ENCODE assay signal across 27 cellular contexts in the genomic region with DNA sequence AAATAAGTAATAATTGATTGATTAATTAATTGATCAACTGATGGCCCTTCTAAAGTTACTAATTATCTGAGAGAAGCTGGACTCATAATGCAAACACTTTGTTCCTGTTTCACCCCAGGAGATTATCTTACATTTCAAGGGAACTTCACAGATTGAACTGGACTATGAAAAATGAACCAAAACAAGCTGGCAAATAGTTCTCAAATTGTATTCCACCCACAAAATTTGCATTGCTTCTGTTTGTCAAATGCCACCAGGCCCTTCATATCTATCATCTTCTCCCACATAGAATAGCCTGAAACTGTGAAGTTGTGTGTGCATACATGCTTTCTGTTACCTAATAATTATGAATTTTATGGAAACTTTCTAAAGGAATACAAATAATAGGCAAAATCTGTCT.
DNase-seq lines count a peak whose midpoint lies in the region; FAIRE-seq and TF ChIP-seq lines count a peak whose summit lies in the region.
"Had no signal": no experiment of that assay in that cellular context is flagged by ENCODE, and none has a peak within 500 bp of the region (broad histone marks: within the 10 kb centered on the region; RNA-seq: fewer than 3 reads in every experiment).

No MANE protein-coding gene starts in this region.

- no peaks in the 10 kb centered on the region for H3K9me3 Mint-ChIP-seq in dendritic cell treated with granulocyte-macrophage colony-stimulating factor and Interleukin-4, amounts not matched to agents 40 ng/mL and 50 ng/mL, for 4 days
- H3K9me3 Mint-ChIP-seq: activated naive CD4-positive, alpha-beta T cell treated with anti-CD3 and anti-CD28 coated beads, Interleukin-2, amount 50 U/mL, for 72 hours; CD8-positive, alpha-beta T cell; nephron; T-helper 1 cell treated with Interleukin-12 subunit alpha and Interleukin-12 subunit beta and Interleukin-4 antibody, amounts not matched to agents 30 μg/mL and 1 μg/mL, for 36 hours had no signal

- H3K79me2 ChIP-seq in Karpas-422 (ENCODE audit: low read length) = no peaks in the 10 kb centered on the region

- H3K4me3 Mint-ChIP-seq in dendritic cell treated with granulocyte-macrophage colony-stimulating factor and Interleukin-4, amounts not matched to agents 40 ng/mL and 50 ng/mL, for 4 days = no peak overlapping the region
- H3K4me3 Mint-ChIP-seq: activated CD4-positive, alpha-beta T cell treated with anti-CD3 and anti-CD28 coated beads for 36 hours; CD8-positive, alpha-beta T cell; nephron; T-helper 1 cell treated with Interleukin-12 subunit alpha and Interleukin-12 subunit beta and Interleukin-4 antibody, amounts not matched to agents 30 μg/mL and 1 μg/mL, for 36 hours had no signal

- peak; percentile 43 for DNase-seq in GM12865 (ENCODE audit: low read depth)
- DNase-seq in GM19239 (ENCODE audit: insufficient read length, low spot score) = no peak
- peak; percentile 48 for DNase-seq in Karpas-422
- DNase-seq in AG08395 (ENCODE audit: low spot score) = no peak
- no peak for DNase-seq in mesenchymal stem cell
- no peak for DNase-seq in mesenteric fat pad (ENCODE audit: low spot score)
- DNase-seq in posterior cingulate gyrus = no peak
- DNase-seq: activated CD4-positive, alpha-beta T cell treated with anti-CD3 and anti-CD28 coated beads for 36 hours; activated effector memory CD4-positive, alpha-beta T cell treated with Interleukin-2 at 50 U/mL for 16 hours; amygdala; CD8-positive, alpha-beta T cell; EL; foreskin melanocyte; heart right ventricle; mucosa of descending colon; NCI-H1105; NCI-H187; NCI-H2171 treated with DMSO at 0.1 percent for 48 hours; NCI-H524; Right ventricle myocardium superior; stimulated activated CD4-positive, alpha-beta T cell treated with anti-CD3 and anti-CD28 coated beads, Interleukin-4, amount 100 ng/mL, for 24 hours; transverse colon had no signal

- no peak for TF ChIP-seq CTCF in GM12865 (IDR thresholded peaks at IDR 0.05; ENCODE audit: insufficient read depth, low read depth, low read length, missing control alignments)

- H3K36me3 ChIP-seq in Karpas-422 (ENCODE audit: insufficient read depth, low read length) (no peaks in the 10 kb centered on the region), mesenchymal stem cell (ENCODE audit: control insufficient read depth in 1 of 2, insufficient read depth in 2 of 2, low read depth in 1 of 2, low read length in 2 of 2) (no peaks in the 10 kb centered on the region)
- H3K36me3 ChIP-seq: heart right ventricle, transverse colon had no signal

- no peak overlapping the region for H2BK15ac ChIP-seq in mesenchymal stem cell (ENCODE audit: low read depth, poor library complexity, severe bottlenecking)

- no peak overlapping the region for H2BK120ac ChIP-seq in mesenchymal stem cell (ENCODE audit: low read depth, low read length)

- H3K36me3 Mint-ChIP-seq in dendritic cell treated with granulocyte-macrophage colony-stimulating factor and Interleukin-4, amounts not matched to agents 40 ng/mL and 50 ng/mL, for 4 days (ENCODE audit: low read depth) = no peaks in the 10 kb centered on the region
- H3K36me3 Mint-ChIP-seq: activated naive CD4-positive, alpha-beta T cell treated with anti-CD3 and anti-CD28 coated beads, Interleukin-2, amount 50 U/mL, for 72 hours had no signal

- no peak overlapping the region for H3K4me3 ChIP-seq in GM12865 (ENCODE audit: low read depth, low read length)
- H3K4me3 ChIP-seq in Karpas-422 (ENCODE audit: low read length) = no peak overlapping the region
- H3K4me3 ChIP-seq in mesenchymal stem cell (ENCODE audit: insufficient read depth in 1 of 2, low read depth in 1 of 2, low read length in 2 of 2) = no peak overlapping the region
- H3K4me3 ChIP-seq: heart right ventricle, mucosa of descending colon, transverse colon had no signal

- peak overlapping the region in 1 of 2 experiments; percentile 40 for H3K18ac ChIP-seq in mesenchymal stem cell (ENCODE audit: low read depth in 1 of 2, low read length in 2 of 2)

- H3K4me1 ChIP-seq in Karpas-422 (ENCODE audit: low read length) = peaks cover 67% of the 10 kb centered on the region
- peaks cover 2% of the 10 kb centered on the region for H3K4me1 ChIP-seq in mesenchymal stem cell (ENCODE audit: control insufficient read depth, insufficient read depth, low read depth, low read length)

- H3K27me3 ChIP-seq in Karpas-422 (ENCODE audit: low read length) (no peaks in the 10 kb centered on the region), mesenchymal stem cell (ENCODE audit: control insufficient read depth in 1 of 2, insufficient read depth in 1 of 2, low read length in 2 of 2) (no peaks in the 10 kb centered on the region)
- H3K27me3 ChIP-seq: transverse colon had no signal

- no peak overlapping the region for H3K9ac ChIP-seq in Karpas-422 (ENCODE audit: low read length)
- H3K9ac ChIP-seq in mesenchymal stem cell (ENCODE audit: low read length) = no peak overlapping the region

- H3K79me1 ChIP-seq in mesenchymal stem cell (replicated peaks; ENCODE audit: low read length, poor library complexity, severe bottlenecking) = no peaks in the 10 kb centered on the region

- H3K27me3 Mint-ChIP-seq in dendritic cell treated with granulocyte-macrophage colony-stimulating factor and Interleukin-4, amounts not matched to agents 40 ng/mL and 50 ng/mL, for 4 days = peaks cover 11% of the 10 kb centered on the region
- H3K27me3 Mint-ChIP-seq: activated CD4-positive, alpha-beta T cell treated with anti-CD3 and anti-CD28 coated beads for 36 hours had no signal

- FAIRE-seq in GM19239 (lab: Jason Lieb, UNC) = peak; percentile 44
- FAIRE-seq: keratinocyte had no signal

- H3K14ac ChIP-seq in mesenchymal stem cell (ENCODE audit: low read length in 2 of 2) = no peak overlapping the region

- no peak overlapping the region for H3K23ac ChIP-seq in mesenchymal stem cell (ENCODE audit: low read length in 2 of 2)

- intact Hi-C loops in dendritic cell treated with granulocyte-macrophage colony-stimulating factor and Interleukin-4, amounts not matched to agents 40 ng/mL and 50 ng/mL, for 4 days (cut with micrococcal nuclease) = loop anchor here (10.0 kb wide), 1 partner anchor 621 kb away; no protein-coding TSS in a partner anchor
- intact Hi-C loops in posterior cingulate gyrus (cut with DNase I) = loop anchor here (10.0 kb wide), 1 partner anchor 621 kb away; no protein-coding TSS in a partner anchor

- H2AK5ac ChIP-seq in mesenchymal stem cell (ENCODE audit: low read length, severe bottlenecking) = no peak overlapping the region

- no peaks in the 10 kb centered on the region for H3K9me2 ChIP-seq in Karpas-422 (replicated peaks; ENCODE audit: insufficient read depth, low read length)

- H3K4me2 ChIP-seq in Karpas-422 (ENCODE audit: low read depth, low read length, poor library complexity, severe bottlenecking) (peak overlapping the region; percentile 59), mesenchymal stem cell (ENCODE audit: low read length, poor library complexity, severe bottlenecking) (no peak overlapping the region)

- no peak overlapping the region for H3K4ac ChIP-seq in mesenchymal stem cell (ENCODE audit: low read depth in 1 of 2, low read length in 2 of 2)

- no peak overlapping the region for H2BK5ac ChIP-seq in mesenchymal stem cell (ENCODE audit: low read depth, low read length, poor library complexity, severe bottlenecking)

- H2AFZ ChIP-seq in Karpas-422 (ENCODE audit: low read length) (no peak overlapping the region), mesenchymal stem cell (ENCODE audit: low read depth, low read length) (no peak overlapping the region)

- peak overlapping the region; percentile 77 for H3K27ac Mint-ChIP-seq in dendritic cell treated with granulocyte-macrophage colony-stimulating factor and Interleukin-4, amounts not matched to agents 40 ng/mL and 50 ng/mL, for 4 days
- H3K27ac Mint-ChIP-seq: activated CD4-positive, alpha-beta T cell treated with anti-CD3 and anti-CD28 coated beads for 36 hours; activated naive CD4-positive, alpha-beta T cell treated with anti-CD3 and anti-CD28 coated beads, Interleukin-2, amount 50 U/mL, for 72 hours; CD8-positive, alpha-beta T cell; nephron; T-helper 1 cell treated with Interleukin-12 subunit alpha and Interleukin-12 subunit beta and Interleukin-4 antibody, amounts not matched to agents 30 μg/mL and 1 μg/mL, for 36 hours had no signal

- H4K20me1 ChIP-seq in Karpas-422 (ENCODE audit: insufficient read depth, low read depth, low read length) = no peaks in the 10 kb centered on the region

- H4K91ac ChIP-seq in mesenchymal stem cell (ENCODE audit: low read length) = no peak overlapping the region

- no peak overlapping the region for H4K8ac ChIP-seq in mesenchymal stem cell (ENCODE audit: low read length)

- H3K9me3 ChIP-seq in Karpas-422 (ENCODE audit: low read length) = no peaks in the 10 kb centered on the region
- no peaks in the 10 kb centered on the region for H3K9me3 ChIP-seq in mesenchymal stem cell (ENCODE audit: control insufficient read depth, low read length)
- H3K9me3 ChIP-seq: heart right ventricle, mucosa of descending colon, transverse colon had no signal

- H2BK12ac ChIP-seq in mesenchymal stem cell (ENCODE audit: low read length in 2 of 2) = no peak overlapping the region

- H3K27ac ChIP-seq in Karpas-422 (ENCODE audit: low read length) = no peak overlapping the region
- H3K27ac ChIP-seq in mesenchymal stem cell (ENCODE audit: low read length, poor library complexity, severe bottlenecking) = no peak overlapping the region
- H3K27ac ChIP-seq: heart right ventricle, transverse colon had no signal

- H3K4me1 Mint-ChIP-seq in dendritic cell treated with granulocyte-macrophage colony-stimulating factor and Interleukin-4, amounts not matched to agents 40 ng/mL and 50 ng/mL, for 4 days (ENCODE audit: low read depth) = peaks cover 41% of the 10 kb centered on the region

Comparison
In these comparisons a context has a peak if more than half of its experiments do, and no peak if none do; other contexts are left out.
1. DNase-seq: peak in GM12865 (single experiment) and Karpas-422 (single experiment); none in GM19239 (single experiment), AG08395 (single experiment), mesenchymal stem cell (single experiment), mesenteric fat pad (single experiment) and posterior cingulate gyrus (0 of 10).